9 cellular contexts compared by ENCODE assay signal in the genomic region with DNA sequence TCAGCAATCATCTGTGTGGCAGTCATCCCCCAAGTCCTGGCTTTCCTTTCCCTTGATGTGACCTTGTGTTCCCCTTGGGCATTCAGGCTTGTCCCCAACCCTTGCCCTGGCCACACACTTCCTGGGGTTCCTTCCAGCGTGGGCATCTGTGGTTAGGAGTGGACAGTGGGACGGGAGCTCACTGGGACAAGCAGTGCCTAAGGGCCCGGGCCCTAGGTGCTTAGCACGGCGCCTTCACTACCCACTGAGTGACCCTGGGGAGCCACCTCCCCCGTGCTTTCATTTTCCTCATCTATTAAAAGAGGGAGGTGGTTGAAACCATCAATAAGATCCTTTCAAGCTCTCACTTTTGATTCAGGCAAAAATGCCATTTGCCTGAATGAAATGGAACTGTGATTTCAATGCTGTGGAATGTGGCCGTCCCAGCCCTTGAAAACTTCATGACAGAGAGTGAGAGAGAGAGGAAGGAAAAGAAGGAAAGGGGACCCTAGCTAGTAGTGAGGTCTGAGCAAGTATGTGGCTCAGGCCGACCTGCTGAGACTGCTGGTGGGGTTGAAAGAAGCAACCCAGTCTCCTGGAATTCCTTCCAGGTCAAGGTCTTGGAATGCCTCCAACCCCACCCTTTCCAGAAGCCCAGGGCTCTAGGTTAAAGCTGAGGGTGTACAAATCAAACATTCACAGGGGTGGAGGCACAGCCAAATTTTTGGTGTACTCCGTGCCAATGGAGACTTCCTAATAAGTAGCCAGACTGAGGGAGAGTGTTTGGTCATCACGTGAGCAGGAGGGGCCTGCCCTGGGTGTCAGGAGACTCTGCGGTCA.
A peak's percentile ranks its signal among the peaks of the same experiment; 100 is the strongest.
DNase-seq lines count a peak whose midpoint lies in the region; ATAC-seq and TF ChIP-seq lines count a peak whose summit lies in the region.
"Had no signal": no experiment of that assay in that cellular context is flagged by ENCODE, and none has a peak within 500 bp of the region (broad histone marks: within the 10 kb centered on the region; RNA-seq: fewer than 3 reads in every experiment).

No MANE protein-coding gene starts in this region.

- ATAC-seq in esophagus mucosa, result no peak

- dilution Hi-C loops in mammary epithelial cell (cut with HindIII; ENCODE audit: low sequenced_read_pairs), result no loop called here

- in situ Hi-C loops in mammary epithelial cell (cut with MboI; ENCODE audit: low sequenced_read_pairs in 2 of 2), result no loop called here

- CTCF ChIA-PET in mammary epithelial cell (lab: Charles Lee; ENCODE audit: low non-redundant PET), result no interaction called here

- peaks cover 3% of the 10 kb centered on the region for H3K27me3 ChIP-seq in mammary epithelial cell (ENCODE audit: insufficient read depth, low read length)
- H3K27me3 ChIP-seq in subcutaneous abdominal adipose tissue (ENCODE audit: control insufficient read depth in 5 of 5, insufficient read depth in 4 of 5, low read length in 5 of 5), result no peaks in the 10 kb centered on the region
- no peaks in the 10 kb centered on the region for H3K27me3 ChIP-seq in WERI-Rb-1 (ENCODE audit: insufficient read depth, low read depth, severe bottlenecking)
- H3K27me3 ChIP-seq in Karpas-422 (ENCODE audit: low read length), result 0 out of 2 replicates have a peak, but pooled peaks cover 4% of the 10 kb centered on the region

- H2AFZ ChIP-seq in mammary epithelial cell (ENCODE audit: low read depth, low read length), result peak overlapping the region; percentile 85
- H2AFZ ChIP-seq in Karpas-422 (ENCODE audit: low read length), result no peak overlapping the region

- H3K4me2 ChIP-seq in mammary epithelial cell (ENCODE audit: insufficient read depth, low read depth, low read length) (peak overlapping the region; percentile 30), Karpas-422 (ENCODE audit: low read depth, low read length, poor library complexity, severe bottlenecking) (no peak overlapping the region)

- intact Hi-C loops in mammary epithelial cell (cut with micrococcal nuclease), result no loop called here

- no peak overlapping the region for H3K27ac ChIP-seq in mammary epithelial cell (ENCODE audit: insufficient read depth, low read depth, low read length)
- peak overlapping the region; percentile 62 for H3K27ac ChIP-seq in subcutaneous abdominal adipose tissue (ENCODE audit: low read depth, low read length)
- no peak overlapping the region for H3K27ac ChIP-seq in WERI-Rb-1
- no peak overlapping the region for H3K27ac ChIP-seq in Karpas-422 (ENCODE audit: low read length)

- H3K9ac ChIP-seq in mammary epithelial cell (ENCODE audit: insufficient read depth, low read length) (no peak overlapping the region), subcutaneous abdominal adipose tissue (ENCODE audit: low read length in 5 of 5) (peak overlapping the region in 1 of 5 donors; percentile 32), Karpas-422 (ENCODE audit: low read length) (no peak overlapping the region)

- H4K20me1 ChIP-seq in mammary epithelial cell (ENCODE audit: insufficient read depth, low read length) (no peaks in the 10 kb centered on the region), Karpas-422 (ENCODE audit: insufficient read depth, low read depth, low read length) (no peaks in the 10 kb centered on the region)

- peaks cover 6% of the 10 kb centered on the region for H3K4me1 ChIP-seq in mammary epithelial cell (ENCODE audit: insufficient read depth, low read length)
- peaks cover 3 to 28% (median 21%) of the 10 kb centered on the region in 5 donors for H3K4me1 ChIP-seq in subcutaneous abdominal adipose tissue (ENCODE audit: control insufficient read depth in 5 of 5, insufficient read depth in 5 of 5, low read length in 5 of 5)
- no peaks in the 10 kb centered on the region for H3K4me1 ChIP-seq in Karpas-422 (ENCODE audit: low read length)

- TF ChIP-seq CTCF in mammary epithelial cell (conservative IDR thresholded peaks at IDR 0.05 in 1 of 2, IDR thresholded peaks at IDR 0.05 in 1 of 2; ENCODE audit: extremely low read depth in 1 of 2, insufficient read depth in 1 of 2, low read depth in 1 of 2, low read length in 2 of 2) (no peak), WERI-Rb-1 (IDR thresholded peaks at IDR 0.05; ENCODE audit: low read depth, low read length) (no peak)

- no peaks in the 10 kb centered on the region for H3K9me2 ChIP-seq in Karpas-422 (replicated peaks; ENCODE audit: insufficient read depth, low read length)

- WGBS in mammary epithelial cell (ENCODE audit: low coverage, missing lambda C conversion rate), result 22% methylated on average over 10 of the region's 11 CpGs

- H3K4me3 ChIP-seq in mammary epithelial cell (replicated peaks in 1 of 3; ENCODE audit: insufficient read depth in 1 of 3, low read depth in 2 of 3, low read length in 3 of 3) (no peak overlapping the region), subcutaneous abdominal adipose tissue (ENCODE audit: low read depth in 1 of 5, low read length in 5 of 5) (no peak overlapping the region), WERI-Rb-1 (ENCODE audit: low read depth, low read length) (no peak overlapping the region), Karpas-422 (ENCODE audit: low read length) (no peak overlapping the region)

- H3K36me3 ChIP-seq in mammary epithelial cell (ENCODE audit: insufficient read depth, low read length), result no peaks in the 10 kb centered on the region
- H3K36me3 ChIP-seq in subcutaneous abdominal adipose tissue (ENCODE audit: control insufficient read depth in 5 of 5, insufficient read depth in 5 of 5, low read length in 5 of 5), result no peaks in the 10 kb centered on the region
- no peaks in the 10 kb centered on the region for H3K36me3 ChIP-seq in WERI-Rb-1
- H3K36me3 ChIP-seq in Karpas-422 (ENCODE audit: insufficient read depth, low read length), result no peaks in the 10 kb centered on the region

- H3K9me3 ChIP-seq in mammary epithelial cell (replicated peaks; ENCODE audit: insufficient read depth, low read length) (no peaks in the 10 kb centered on the region), subcutaneous abdominal adipose tissue (ENCODE audit: control insufficient read depth in 5 of 5, low read length in 5 of 5) (peaks cover 7 to 14% (median 9%) of the 10 kb centered on the region in 5 donors), WERI-Rb-1 (ENCODE audit: severe bottlenecking) (no peaks in the 10 kb centered on the region), Karpas-422 (ENCODE audit: low read length) (no peaks in the 10 kb centered on the region)

- BruUV-seq in mammary epithelial cell (replicated peaks; lab: Mats Ljungman, UMichigan), result no TSS peak

- DNase-seq in HK-2 (ENCODE audit: unreplicated experiment), result peak; percentile 18
- DNase-seq in mammary epithelial cell, result peak; percentile 53
- peak; percentile 86 for DNase-seq in islet precursor cell
- DNase-seq in WERI-Rb-1, result no peak
- DNase-seq in Karpas-422, result no peak
- no peak for DNase-seq in activated naive CD4-positive, alpha-beta T cell (lab: John Stamatoyannopoulos, UW)
- DNase-seq: NCI-H526 had no signal

- H3K79me2 ChIP-seq in mammary epithelial cell (ENCODE audit: insufficient read depth, low read length), result no peaks in the 10 kb centered on the region
- H3K79me2 ChIP-seq in Karpas-422 (ENCODE audit: low read length), result no peaks in the 10 kb centered on the region

Comparison
In these comparisons a context has a peak if more than half of its experiments do, and no peak if none do; other contexts are left out.
1. DNase-seq: peak in HK-2 (single experiment), mammary epithelial cell (single experiment) and islet precursor cell (single experiment); none in WERI-Rb-1 (single experiment), Karpas-422 (single experiment) and activated naive CD4-positive, alpha-beta T cell (0 of 4).